12 cellular contexts compared by ENCODE assay signal in the genomic region with DNA sequence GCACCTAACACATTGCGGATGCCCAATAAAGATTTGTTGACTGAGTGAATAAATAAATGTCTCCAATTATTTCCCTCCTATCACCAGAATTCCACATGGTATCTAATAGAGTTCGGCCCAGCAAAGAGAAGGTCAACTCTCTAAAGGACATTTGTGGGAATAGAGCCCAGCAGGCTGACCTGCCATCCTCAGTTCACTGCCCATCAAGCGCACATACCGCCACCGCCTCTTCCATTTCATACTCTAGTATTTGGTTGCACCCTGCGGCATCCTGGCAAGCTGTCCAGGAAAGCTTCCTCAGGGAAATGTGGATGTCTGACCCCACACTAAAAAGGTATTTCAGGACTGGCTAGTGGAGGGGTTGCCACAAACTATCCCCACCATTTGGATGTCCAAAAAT. TPM values are rescaled to one million over a fixed set of nuclear protein-coding genes. Genes with fewer than 3 reads are reported as not detected.
DNase-seq lines count a peak whose midpoint lies in the region; ATAC-seq and TF ChIP-seq lines count a peak whose summit lies in the region.
"Had no signal": no experiment of that assay in that cellular context is flagged by ENCODE, and none has a peak within 500 bp of the region (broad histone marks: within the 10 kb centered on the region; RNA-seq: fewer than 3 reads in every experiment).

No MANE protein-coding gene starts in this region.

- no peaks in the 10 kb centered on the region for H3K9me3 Mint-ChIP-seq in osteocyte (ENCODE audit: unreplicated experiment)
- H3K9me3 Mint-ChIP-seq: CD8-positive, alpha-beta memory T cell had no signal

- H3K4me1 Mint-ChIP-seq in osteocyte (ENCODE audit: unreplicated experiment): peaks cover 5% of the 10 kb centered on the region

- peak; percentile 66 for DNase-seq in esophagus muscularis mucosa (ENCODE audit: extremely low spot score)
- DNase-seq in osteocyte (ENCODE audit: extremely low spot score, unreplicated experiment): peak; percentile 38
- no peak for DNase-seq in vagina (ENCODE audit: extremely low spot score in 2 of 2)
- no peak for DNase-seq in H7
- no peak for DNase-seq in left ventricle myocardium inferior
- DNase-seq: 8988T; AML-193; Caco-2; CD8-positive, alpha-beta memory T cell had no signal

- H3K4me3 ChIP-seq in esophagus muscularis mucosa: no peak overlapping the region
- H3K4me3 ChIP-seq in vagina: no peak overlapping the region
- no peak overlapping the region for H3K4me3 ChIP-seq in H7 (ENCODE audit: insufficient read depth, low read depth, low read length)
- H3K4me3 ChIP-seq in left ventricle myocardium inferior: no peak overlapping the region
- H3K4me3 ChIP-seq: BLaER1 had no signal

- H3K27ac Mint-ChIP-seq in osteocyte (ENCODE audit: unreplicated experiment): no peak overlapping the region

- no peaks in the 10 kb centered on the region for H3K36me3 Mint-ChIP-seq in osteocyte (ENCODE audit: unreplicated experiment)

- peak overlapping the region; percentile 96 for H3K27ac ChIP-seq in angular gyrus (ENCODE audit: low read depth, low read length)
- no peak overlapping the region for H3K27ac ChIP-seq in esophagus muscularis mucosa (replicated peaks in 1 of 4)
- H3K27ac ChIP-seq in vagina: peak overlapping the region; percentile 43
- no peak overlapping the region for H3K27ac ChIP-seq in left ventricle myocardium inferior (replicated peaks)
- H3K27ac ChIP-seq: BLaER1 had no signal

- H3K36me3 ChIP-seq in esophagus muscularis mucosa: no peaks in the 10 kb centered on the region
- no peaks in the 10 kb centered on the region for H3K36me3 ChIP-seq in vagina
- no peaks in the 10 kb centered on the region for H3K36me3 ChIP-seq in H7 (replicated peaks; ENCODE audit: control insufficient read depth, insufficient read depth, low read length)
- H3K36me3 ChIP-seq in left ventricle myocardium inferior: no peaks in the 10 kb centered on the region
- H3K36me3 ChIP-seq: BLaER1 had no signal

- 99% methylated on average over 6 of the region's 6 CpGs for WGBS in esophagus muscularis mucosa

- H3K27me3 Mint-ChIP-seq in osteocyte (ENCODE audit: unreplicated experiment): no peaks in the 10 kb centered on the region

- H3K4me1 ChIP-seq in esophagus muscularis mucosa (no peaks in the 10 kb centered on the region), vagina (no peaks in the 10 kb centered on the region), left ventricle myocardium inferior (no peaks in the 10 kb centered on the region)
- H3K4me1 ChIP-seq: BLaER1, Caco-2 had no signal

- TF ChIP-seq POLR2A in esophagus muscularis mucosa (IDR thresholded peaks at IDR 0.05; ENCODE audit: low read depth) (no peak), vagina (IDR thresholded peaks at IDR 0.05) (no peak)

- no peaks in the 10 kb centered on the region for H3K9me3 ChIP-seq in esophagus muscularis mucosa
- no peaks in the 10 kb centered on the region for H3K9me3 ChIP-seq in vagina
- no peaks in the 10 kb centered on the region for H3K9me3 ChIP-seq in left ventricle myocardium inferior (replicated peaks)
- H3K9me3 ChIP-seq: BLaER1, Caco-2 had no signal

- H3K27me3 ChIP-seq in esophagus muscularis mucosa: no peaks in the 10 kb centered on the region
- H3K27me3 ChIP-seq in vagina: no peaks in the 10 kb centered on the region
- no peaks in the 10 kb centered on the region for H3K27me3 ChIP-seq in H7 (ENCODE audit: control insufficient read depth, insufficient read depth, low read length)
- no peaks in the 10 kb centered on the region for H3K27me3 ChIP-seq in left ventricle myocardium inferior (ENCODE audit: low read depth)
- H3K27me3 ChIP-seq: BLaER1 had no signal

- no peak overlapping the region for H3K4me3 Mint-ChIP-seq in osteocyte (ENCODE audit: unreplicated experiment)

- intact Hi-C loops in esophagus muscularis mucosa (cut with DNase I): no loop called here
- intact Hi-C loops in vagina (cut with DNase I): no loop called here
- intact Hi-C loops in left ventricle myocardium inferior (cut with micrococcal nuclease): no loop called here

- TF ChIP-seq CTCF in esophagus muscularis mucosa (IDR thresholded peaks at IDR 0.05) (no peak), osteocyte (IDR thresholded peaks at IDR 0.05) (no peak), vagina (IDR thresholded peaks at IDR 0.05) (no peak), left ventricle myocardium inferior (IDR thresholded peaks at IDR 0.05; ENCODE audit: borderline replicate concordance) (no peak)

- no peak for ATAC-seq in HG03095 (IDR thresholded peaks at IDR 0.05; ENCODE audit: unreplicated experiment)

- TF ChIP-seq EP300 in esophagus muscularis mucosa (IDR thresholded peaks at IDR 0.05): no peak

RNA-seq across cellular contexts. Expression of gene DLG1, which starts 29.8 kb away (rescaled TPM):
- total RNA-seq in esophagus muscularis mucosa (10 to 100 TPM; 56.8 to 73.1 (median 69.1) TPM), osteocyte (168 and 171 TPM in 2 replicates), vagina (115 TPM), left ventricle myocardium inferior (60.1 TPM)
- total RNA-seq in H7 (2014; rRNA removed; shearing (Covaris generic)): 27.1 and 40.2 TPM in 2 replicates

Comparison
In these comparisons a context has a peak if more than half of its experiments do, and no peak if none do; other contexts are left out.
1. H3K27ac ChIP-seq: peak in angular gyrus (single experiment) and vagina (single experiment); none in esophagus muscularis mucosa (0 of 4) and left ventricle myocardium inferior (single experiment).
2. DNase-seq: peak in esophagus muscularis mucosa (single experiment) and osteocyte (single experiment); none in vagina (0 of 2), H7 (single experiment) and left ventricle myocardium inferior (single experiment).